ENCODE assay signal across 3 cellular contexts in genomic region chr6:1751063-1751462, GRCh38.
DNase-seq lines count a peak whose midpoint lies in the region; ATAC-seq, FAIRE-seq and TF ChIP-seq lines count a peak whose summit lies in the region.
"Not testable (repeated sequence)": the region's sequence is repeated elsewhere in the genome, so short reads cannot be mapped to it uniquely, and the experiment has no call there.

No MANE protein-coding gene starts in this region.

- H3K9me3 ChIP-seq in BLaER1 = peaks cover 16% of the 10 kb centered on the region
- not testable (repeated sequence) for H3K9me3 ChIP-seq in HepG2 (ENCODE audit: low read length); neuronal stem cell (replicated peaks in 1 of 2; ENCODE audit: control insufficient read depth in 2 of 2, insufficient read depth in 1 of 2, low read depth in 1 of 2, low read length in 2 of 2)

- CTCF ChIA-PET in HepG2 (lab: Yijun Ruan, JAX; ENCODE audit: low intra/inter-chr PET ratio, low total read pairs) = not testable (repeated sequence)

- not testable (repeated sequence) for FAIRE-seq in HepG2 (lab: Jason Lieb, UNC)

- not testable (repeated sequence) for H3K27ac ChIP-seq in BLaER1; HepG2 (ENCODE audit: extremely low read length, insufficient read depth, low read length); neuronal stem cell (replicated peaks; ENCODE audit: low read length)

- not testable (repeated sequence) for DNase-seq in HepG2 (ENCODE audit: low spot score); neuronal stem cell (ENCODE audit: low spot score)

- H2BK12ac ChIP-seq in neuronal stem cell (ENCODE audit: low read length) = not testable (repeated sequence)

- not testable (repeated sequence) for H2BK15ac ChIP-seq in neuronal stem cell (ENCODE audit: low read length)

- not testable (repeated sequence) for TF ChIP-seq RAD21 in HepG2 (CRISPR knock-in tag; IDR thresholded peaks at IDR 0.05)

- H3K14ac ChIP-seq in neuronal stem cell (ENCODE audit: low read length) = not testable (repeated sequence)

- in situ Hi-C loops in HepG2 (cut with HindIII; ENCODE audit: extremely low pct_ligation_motif_present, low pct_unique_long_range_greater_than_20kb) = not testable (repeated sequence)

- not testable (repeated sequence) for H2AK5ac ChIP-seq in neuronal stem cell (ENCODE audit: low read depth, low read length)

- H3K4me1 ChIP-seq in BLaER1 = peaks cover 23% of the 10 kb centered on the region
- not testable (repeated sequence) for H3K4me1 ChIP-seq in HepG2 (ENCODE audit: insufficient read depth, low read length); neuronal stem cell (ENCODE audit: control insufficient read depth in 2 of 2, insufficient read depth in 1 of 2, low read depth in 1 of 2, low read length in 2 of 2)

- TF ChIP-seq EP300 in HepG2 (IDR thresholded peaks at IDR 0.05; ENCODE audit: low read depth in 2 of 2, low read length in 2 of 2); HepG2 (CRISPR knock-in tag; IDR thresholded peaks at IDR 0.05; ENCODE audit: borderline replicate concordance): not testable (repeated sequence)

- H3K18ac ChIP-seq in neuronal stem cell (ENCODE audit: low read length) = not testable (repeated sequence)

- H3K9ac ChIP-seq in BLaER1; HepG2 (ENCODE audit: insufficient read depth, low read depth, low read length); neuronal stem cell (ENCODE audit: low read depth, low read length, poor library complexity): not testable (repeated sequence)

- H2BK120ac ChIP-seq in neuronal stem cell (ENCODE audit: low read depth, low read length) = not testable (repeated sequence)

- POLR2A ChIA-PET in HepG2 (lab: Yijun Ruan, JAX) = not testable (repeated sequence)

- intact Hi-C loops in HepG2 (cut with micrococcal nuclease; ENCODE audit: unreplicated experiment) = not testable (repeated sequence)

- H4K8ac ChIP-seq in neuronal stem cell (ENCODE audit: low read depth, low read length) = not testable (repeated sequence)

- WGBS in HepG2 (ENCODE audit: low lambda C conversion rate) = 100% methylated on average over 1 of the region's 8 CpGs
- no CpG with 5 or more reads among the region's 8 CpGs for WGBS in neuronal stem cell (ENCODE audit: extremely low coverage in 2 of 2, insufficient read length in 2 of 2, insufficient replicate concordance in 1 of 2), 2 donors

- not testable (repeated sequence) for H2AFZ ChIP-seq in HepG2 (ENCODE audit: low read length); neuronal stem cell (ENCODE audit: low read length)

- not testable (repeated sequence) for H4K91ac ChIP-seq in neuronal stem cell (ENCODE audit: low read depth, low read length, poor library complexity)

- H3K27me3 ChIP-seq in BLaER1; HepG2 (ENCODE audit: control insufficient read depth in 1 of 2, insufficient read depth in 2 of 2, low read length in 2 of 2); neuronal stem cell (ENCODE audit: control insufficient read depth in 3 of 3, insufficient read depth in 3 of 3, low read depth in 1 of 3, low read length in 3 of 3): not testable (repeated sequence)

- H3K4me2 ChIP-seq in BLaER1 (peak overlapping the region; percentile 30; the same call in 1 of the 2 replicates), neuronal stem cell (ENCODE audit: insufficient read depth, low read length, poor library complexity, severe bottlenecking) (peak overlapping the region; percentile 11)
- H3K4me2 ChIP-seq in HepG2 (ENCODE audit: low read depth, low read length) = not testable (repeated sequence)

- not testable (repeated sequence) for BruUV-seq in HepG2 (replicated peaks; lab: Mats Ljungman, UMichigan)

- not testable (repeated sequence) for H3K36me3 ChIP-seq in BLaER1; HepG2 (replicated peaks in 1 of 2; ENCODE audit: control insufficient read depth in 1 of 2, insufficient read depth in 2 of 2, low read length in 2 of 2); neuronal stem cell (replicated peaks in 1 of 2; ENCODE audit: control insufficient read depth in 2 of 2, insufficient read depth in 2 of 2, low read length in 2 of 2)

- not testable (repeated sequence) for H3K4ac ChIP-seq in neuronal stem cell (ENCODE audit: low read length)

- TF ChIP-seq POLR2A in HepG2 (IDR thresholded peaks at IDR 0.05; ENCODE audit: insufficient read depth in 1 of 2, low read depth in 2 of 2, low read length in 2 of 2) = not testable (repeated sequence)

- H3K23ac ChIP-seq in neuronal stem cell (ENCODE audit: low read depth, low read length, poor library complexity) = not testable (repeated sequence)

- H3K4me3 ChIP-seq in BLaER1; HepG2 (replicated peaks in 1 of 3; ENCODE audit: insufficient read depth in 1 of 3, low read depth in 2 of 3, low read length in 3 of 3); neuronal stem cell (ENCODE audit: low read length in 2 of 2): not testable (repeated sequence)

- H3K79me2 ChIP-seq in HepG2 (ENCODE audit: insufficient read depth, low read length) = not testable (repeated sequence)

- ATAC-seq in HepG2 = not testable (repeated sequence)

- H2BK5ac ChIP-seq in neuronal stem cell (ENCODE audit: low read length) = not testable (repeated sequence)

- TF ChIP-seq CTCF in HepG2 (CRISPR knock-in tag; IDR thresholded peaks at IDR 0.05) = not testable (repeated sequence)

- H3K79me1 ChIP-seq in neuronal stem cell (ENCODE audit: low read depth, low read length) = not testable (repeated sequence)

- H4K20me1 ChIP-seq in BLaER1; HepG2 (ENCODE audit: insufficient read depth, low read length): not testable (repeated sequence)

TF ChIP-seq in HepG2, 621 proteins besides CTCF, POLR2A, EP300 and RAD21:
- TF ChIP-seq ZNF17 (CRISPR knock-in tag; IDR thresholded peaks at IDR 0.05) = peak; percentile 91
TF ChIP-seq in HepG2: peak in this region for 1; not testable (repeated sequence) for 620.
